ENCODE assay signal across 16 cellular contexts in genomic region chr2:110876167-110876999, GRCh38.
DNase-seq lines count a peak whose midpoint lies in the region; ATAC-seq and TF ChIP-seq lines count a peak whose summit lies in the region.
"Had no signal": no experiment of that assay in that cellular context is flagged by ENCODE, and none has a peak within 500 bp of the region (broad histone marks: within the 10 kb centered on the region; RNA-seq: fewer than 3 reads in every experiment).

No MANE protein-coding gene starts in this region.

- H3K4me3 Mint-ChIP-seq in neural progenitor cell = no peak overlapping the region

- ATAC-seq in SK-N-SH treated with all-trans-retinoic acid at 6 μM for 48 hours = no peak

- H3K27me3 ChIP-seq in SK-N-SH (ENCODE audit: insufficient read depth) (no peaks in the 10 kb centered on the region; the same call in 1 of the 2 replicates), WERI-Rb-1 (ENCODE audit: insufficient read depth, low read depth, severe bottlenecking) (peaks cover 92% of the 10 kb centered on the region), neural progenitor cell (no peaks in the 10 kb centered on the region)

- H3K36me3 ChIP-seq in SK-N-SH (replicated peaks in 1 of 2; ENCODE audit: control insufficient read depth in 1 of 2, insufficient read depth in 2 of 2, low read length in 1 of 2) (no peaks in the 10 kb centered on the region), WERI-Rb-1 (no peaks in the 10 kb centered on the region), neural progenitor cell (no peaks in the 10 kb centered on the region)
- H3K36me3 ChIP-seq: thoracic aorta had no signal

- POLR2A ChIA-PET in SK-N-SH (lab: Yijun Ruan, JAX) = no interaction called here

- H2AFZ ChIP-seq in SK-N-SH (ENCODE audit: low read depth) = no peak overlapping the region
- no peak overlapping the region for H2AFZ ChIP-seq in neural progenitor cell (replicated peaks)
- H2AFZ ChIP-seq: parathyroid adenoma had no signal

- peaks cover 5% of the 10 kb centered on the region for H3K27me3 Mint-ChIP-seq in neural progenitor cell (ENCODE audit: insufficient read depth, low read depth)

- no peaks in the 10 kb centered on the region for H3F3A ChIP-seq in SK-N-SH (replicated peaks; ENCODE audit: insufficient read depth)
- no peaks in the 10 kb centered on the region for H3F3A ChIP-seq in neural progenitor cell (ENCODE audit: low read depth)

- peak overlapping the region; percentile 29 for H3K27ac Mint-ChIP-seq in neural progenitor cell

- CTCF ChIA-PET in SK-N-SH (lab: Yijun Ruan, JAX) = interaction anchor here (0.9 to 1.4 kb wide), 3 partner anchors 9 to 123 kb away, joined by 3 to 6 read pairs (median 3); no protein-coding TSS in a partner anchor

- H3K79me2 ChIP-seq in SK-N-SH (ENCODE audit: insufficient read depth) (no peaks in the 10 kb centered on the region), neural progenitor cell (ENCODE audit: low read depth) (no peaks in the 10 kb centered on the region)
- H3K79me2 ChIP-seq: parathyroid adenoma had no signal

- no peak overlapping the region for H3K4me3 ChIP-seq in SK-N-SH (ENCODE audit: low read depth in 2 of 2, low read length in 1 of 2)
- H3K4me3 ChIP-seq in WERI-Rb-1 (ENCODE audit: low read depth, low read length) = no peak overlapping the region
- no peak overlapping the region for H3K4me3 ChIP-seq in neural progenitor cell
- H3K4me3 ChIP-seq: thoracic aorta had no signal

- no peaks in the 10 kb centered on the region for H3K36me3 Mint-ChIP-seq in neural progenitor cell

- no peak for TF ChIP-seq EP300 in SK-N-SH (IDR thresholded peaks at IDR 0.05; ENCODE audit: borderline replicate concordance in 1 of 2, low read depth in 1 of 2, low read length in 1 of 2)

- 0 out of 2 replicates have a peak, but pooled peaks cover 4% of the 10 kb centered on the region for H3K9me3 ChIP-seq in SK-N-SH
- peaks cover 10% of the 10 kb centered on the region for H3K9me3 ChIP-seq in WERI-Rb-1 (ENCODE audit: severe bottlenecking)
- no peaks in the 10 kb centered on the region for H3K9me3 ChIP-seq in neural progenitor cell (ENCODE audit: low read depth)
- H3K9me3 ChIP-seq: thoracic aorta had no signal

- H3K9ac ChIP-seq in SK-N-SH (no peak overlapping the region), neural progenitor cell (no peak overlapping the region)
- H3K9ac ChIP-seq: parathyroid adenoma had no signal

- H3K9me2 ChIP-seq in SK-N-SH = no peaks in the 10 kb centered on the region

- H3K4me1 ChIP-seq in SK-N-SH (ENCODE audit: control insufficient read depth in 1 of 2, insufficient read depth in 2 of 2, low read depth in 1 of 2, low read length in 1 of 2) = peaks cover 0 to 3% of the 10 kb centered on the region in 2 experiments; a peak in 1 of 4 replicates
- H3K4me1 ChIP-seq in neural progenitor cell = peaks cover 8% of the 10 kb centered on the region
- H3K4me1 ChIP-seq: parathyroid adenoma had no signal

- no peak for DNase-seq in SK-N-SH
- DNase-seq in GM20000 (ENCODE audit: low spot score) = no peak
- no peak for DNase-seq in WERI-Rb-1
- no peak for DNase-seq in neural progenitor cell (ENCODE audit: low spot score)
- no peak for DNase-seq in RKO (ENCODE audit: low spot score)
- no peak for DNase-seq in foreskin melanocyte
- no peak for DNase-seq in NCI-H1436 (lab: John Stamatoyannopoulos, UW)
- DNase-seq: amygdala, cortex of kidney, DMS153, HCEC 1CT, NCI-H1092, T1000 had no signal

- peaks cover 8% of the 10 kb centered on the region for H3K9me3 Mint-ChIP-seq in neural progenitor cell

- H4K20me1 ChIP-seq in SK-N-SH (ENCODE audit: insufficient read depth) = no peaks in the 10 kb centered on the region
- H4K20me1 ChIP-seq in neural progenitor cell (ENCODE audit: low read depth) = no peaks in the 10 kb centered on the region

- H3K4me2 ChIP-seq in SK-N-SH (no peak overlapping the region), neural progenitor cell (no peak overlapping the region)

- TF ChIP-seq RAD21 in SK-N-SH (IDR thresholded peaks at IDR 0.05; ENCODE audit: low read length) = no peak

- no peak overlapping the region for H3K27ac ChIP-seq in SK-N-SH (ENCODE audit: low read depth in 2 of 2, low read length in 1 of 2)
- no peak overlapping the region for H3K27ac ChIP-seq in WERI-Rb-1
- H3K27ac ChIP-seq in neural progenitor cell = no peak overlapping the region
- H3K27ac ChIP-seq: parathyroid adenoma, thoracic aorta had no signal

- H3K4me1 Mint-ChIP-seq in neural progenitor cell = peaks cover 23% of the 10 kb centered on the region

- 60% methylated on average over 18 of the region's 18 CpGs for WGBS in SK-N-SH (ENCODE audit: low lambda C conversion rate)

- TF ChIP-seq CTCF in SK-N-SH (IDR thresholded peaks at IDR 0.05) (peak; percentile 19; the same call in 1 of the 2 replicates), GM20000 (IDR thresholded peaks at IDR 0.05; ENCODE audit: extremely low read depth, missing control alignments) (peak; percentile 36), WERI-Rb-1 (IDR thresholded peaks at IDR 0.05; ENCODE audit: low read depth, low read length) (0 out of 2 replicates have a peak, but pooled peaks have one; percentile 17), neural progenitor cell (IDR thresholded peaks at IDR 0.05) (peak; percentile 56)

TF ChIP-seq in SK-N-SH, 30 proteins besides CTCF, POLR2A, EP300 and RAD21 (continues in another document):
- no peak for TF ChIP-seq USF2 (IDR thresholded peaks at IDR 0.05; ENCODE audit: borderline replicate concordance, low read depth, low read length)
- no peak for TF ChIP-seq MXI1 (IDR thresholded peaks at IDR 0.05; ENCODE audit: low read depth, low read length)
- no peak for TF ChIP-seq MAX (IDR thresholded peaks at IDR 0.05; ENCODE audit: low read depth)
- TF ChIP-seq RXRA (IDR thresholded peaks at IDR 0.05; ENCODE audit: borderline replicate concordance, low read depth) = no peak
- no peak for TF ChIP-seq JUND (IDR thresholded peaks at IDR 0.05)
- TF ChIP-seq, protein P1, sequence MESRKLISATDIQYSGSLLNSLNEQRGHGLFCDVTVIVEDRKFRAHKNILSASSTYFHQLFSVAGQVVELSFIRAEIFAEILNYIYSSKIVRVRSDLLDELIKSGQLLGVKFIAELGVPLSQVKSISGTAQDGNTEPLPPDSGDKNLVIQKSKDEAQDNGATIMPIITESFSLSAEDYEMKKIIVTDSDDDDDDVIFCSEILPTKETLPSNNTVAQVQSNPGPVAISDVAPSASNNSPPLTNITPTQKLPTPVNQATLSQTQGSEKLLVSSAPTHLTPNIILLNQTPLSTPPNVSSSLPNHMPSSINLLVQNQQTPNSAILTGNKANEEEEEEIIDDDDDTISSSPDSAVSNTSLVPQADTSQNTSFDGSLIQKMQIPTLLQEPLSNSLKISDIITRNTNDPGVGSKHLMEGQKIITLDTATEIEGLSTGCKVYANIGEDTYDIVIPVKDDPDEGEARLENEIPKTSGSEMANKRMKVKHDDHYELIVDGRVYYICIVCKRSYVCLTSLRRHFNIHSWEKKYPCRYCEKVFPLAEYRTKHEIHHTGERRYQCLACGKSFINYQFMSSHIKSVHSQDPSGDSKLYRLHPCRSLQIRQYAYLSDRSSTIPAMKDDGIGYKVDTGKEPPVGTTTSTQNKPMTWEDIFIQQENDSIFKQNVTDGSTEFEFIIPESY (IDR thresholded peaks at IDR 0.05; ENCODE audit: borderline replicate concordance, low read depth) = no peak
- TF ChIP-seq RFX5 (IDR thresholded peaks at IDR 0.05; ENCODE audit: low read length) = no peak

TF ChIP-seq in SK-N-SH treated with all-trans-retinoic acid at 6 μM for 48 hours, 23 proteins besides CTCF, POLR2A, EP300 and RAD21 (continues in another document):
- TF ChIP-seq RARB (CRISPR knock-in tag; IDR thresholded peaks at IDR 0.05) (no peak), GLIS3 (CRISPR knock-in tag; IDR thresholded peaks at IDR 0.05) (no peak), CSDC2 (CRISPR knock-in tag; IDR thresholded peaks at IDR 0.05) (no peak), ISL1 (CRISPR knock-in tag; IDR thresholded peaks at IDR 0.05) (no peak), ARNTL (CRISPR knock-in tag; IDR thresholded peaks at IDR 0.05; ENCODE audit: borderline replicate concordance, low read depth) (no peak), POU6F1 (CRISPR knock-in tag; IDR thresholded peaks at IDR 0.05; ENCODE audit: borderline replicate concordance, low read depth) (no peak), OSR1 (CRISPR knock-in tag; IDR thresholded peaks at IDR 0.05) (no peak), TOX (CRISPR knock-in tag; IDR thresholded peaks at IDR 0.05; ENCODE audit: borderline replicate concordance) (no peak), BACH2 (CRISPR knock-in tag; IDR thresholded peaks at IDR 0.05; ENCODE audit: borderline replicate concordance) (no peak)
